In genomic region chrY:3202287-3202686, GRCh38 we compare ENCODE assay signal across 6 cellular contexts.
DNase-seq lines count a peak whose midpoint lies in the region; ATAC-seq and TF ChIP-seq lines count a peak whose summit lies in the region.
"Not testable (repeated sequence)": the region's sequence is repeated elsewhere in the genome, so short reads cannot be mapped to it uniquely, and the experiment has no call there.

No MANE protein-coding gene starts in this region.

- not testable (repeated sequence) for H3K4me3 Mint-ChIP-seq in WTC11

- WGBS in mesendoderm (ENCODE audit: extremely low coverage, insufficient coverage, low lambda C conversion rate), result no CpG with 5 or more reads among the region's 3 CpGs

- ATAC-seq in GM18868 (IDR thresholded peaks at IDR 0.05; ENCODE audit: unreplicated experiment), result peak; percentile 67
- ATAC-seq in RWPE2 (ENCODE audit: low read depth), result 0 out of 3 replicates have a peak, but pooled peaks have one; percentile 36
- ATAC-seq in WTC11, result peak; percentile 46; the same call in 1 of the 2 replicates

- H3K27me3 Mint-ChIP-seq in WTC11 (ENCODE audit: low read depth), result not testable (repeated sequence)

- not testable (repeated sequence) for H4K8ac ChIP-seq in mesendoderm (ENCODE audit: low read depth, low read length)

- H3K4me1 Mint-ChIP-seq in WTC11, result not testable (repeated sequence)

- H3K27me3 ChIP-seq in RWPE2 (ENCODE audit: insufficient read depth, poor library complexity, severe bottlenecking); mesendoderm (ENCODE audit: insufficient read depth, low read length, poor library complexity): not testable (repeated sequence)

- not testable (repeated sequence) for H3K27ac ChIP-seq in RWPE2 (ENCODE audit: poor library complexity, severe bottlenecking); mesendoderm (ENCODE audit: low read depth, low read length)

- not testable (repeated sequence) for H4K5ac ChIP-seq in mesendoderm (ENCODE audit: low read length)

- not testable (repeated sequence) for H3K9me3 ChIP-seq in RWPE2 (ENCODE audit: severe bottlenecking)

- not testable (repeated sequence) for H3K4me3 ChIP-seq in RWPE2 (ENCODE audit: severe bottlenecking); mesendoderm (ENCODE audit: low read length)

- not testable (repeated sequence) for H3K79me2 ChIP-seq in mesendoderm (ENCODE audit: control insufficient read depth, insufficient read depth, low read length)

- H3K4me1 ChIP-seq in RWPE2 (ENCODE audit: insufficient read depth, poor library complexity, severe bottlenecking); mesendoderm (ENCODE audit: control insufficient read depth, low read depth, low read length): not testable (repeated sequence)

- H3K23ac ChIP-seq in mesendoderm (ENCODE audit: low read length), result not testable (repeated sequence)

- H3K36me3 Mint-ChIP-seq in WTC11, result not testable (repeated sequence)

- not testable (repeated sequence) for H3K79me1 ChIP-seq in mesendoderm (ENCODE audit: low read length)

- not testable (repeated sequence) for H3K27ac Mint-ChIP-seq in WTC11

- H3K4me2 ChIP-seq in mesendoderm (ENCODE audit: low read length), result not testable (repeated sequence)

- not testable (repeated sequence) for H3K9me3 Mint-ChIP-seq in WTC11

- H3K9ac ChIP-seq in mesendoderm (ENCODE audit: low read length), result not testable (repeated sequence)

- H2AK5ac ChIP-seq in mesendoderm (ENCODE audit: low read length), result not testable (repeated sequence)

- not testable (repeated sequence) for H2BK5ac ChIP-seq in mesendoderm (ENCODE audit: low read length)

- not testable (repeated sequence) for H3K4ac ChIP-seq in mesendoderm (ENCODE audit: low read depth, low read length)

- not testable (repeated sequence) for H3K18ac ChIP-seq in mesendoderm (ENCODE audit: low read length)

- H3K36me3 ChIP-seq in RWPE2 (ENCODE audit: low read depth); mesendoderm (ENCODE audit: control insufficient read depth, insufficient read depth, low read length): not testable (repeated sequence)

- POLR2A ChIA-PET in WTC11 (lab: Charles Lee), result not testable (repeated sequence)

- TF ChIP-seq CTCF in RWPE2 (IDR thresholded peaks at IDR 0.05; ENCODE audit: poor library complexity, severe bottlenecking); WTC11 (IDR thresholded peaks at IDR 0.05): not testable (repeated sequence)

- DNase-seq in NCI-H69 (lab: John Stamatoyannopoulos, UW) (peak; percentile 5), mesendoderm (peak; percentile 50), renal cortical epithelial cell (ENCODE audit: low read depth) (peak; percentile 59)
- not testable (repeated sequence) for DNase-seq in RWPE2 (ENCODE audit: low spot score); WTC11 (ENCODE audit: low spot score)

- not testable (repeated sequence) for H3K56ac ChIP-seq in mesendoderm (ENCODE audit: low read length)

- not testable (repeated sequence) for H2BK15ac ChIP-seq in mesendoderm (replicated peaks; ENCODE audit: low read depth)

- not testable (repeated sequence) for H2BK120ac ChIP-seq in mesendoderm (ENCODE audit: low read depth, low read length)

- CTCF ChIA-PET in WTC11 (lab: Charles Lee), result not testable (repeated sequence)
